22 cellular contexts compared by ENCODE assay signal in the genomic region with DNA sequence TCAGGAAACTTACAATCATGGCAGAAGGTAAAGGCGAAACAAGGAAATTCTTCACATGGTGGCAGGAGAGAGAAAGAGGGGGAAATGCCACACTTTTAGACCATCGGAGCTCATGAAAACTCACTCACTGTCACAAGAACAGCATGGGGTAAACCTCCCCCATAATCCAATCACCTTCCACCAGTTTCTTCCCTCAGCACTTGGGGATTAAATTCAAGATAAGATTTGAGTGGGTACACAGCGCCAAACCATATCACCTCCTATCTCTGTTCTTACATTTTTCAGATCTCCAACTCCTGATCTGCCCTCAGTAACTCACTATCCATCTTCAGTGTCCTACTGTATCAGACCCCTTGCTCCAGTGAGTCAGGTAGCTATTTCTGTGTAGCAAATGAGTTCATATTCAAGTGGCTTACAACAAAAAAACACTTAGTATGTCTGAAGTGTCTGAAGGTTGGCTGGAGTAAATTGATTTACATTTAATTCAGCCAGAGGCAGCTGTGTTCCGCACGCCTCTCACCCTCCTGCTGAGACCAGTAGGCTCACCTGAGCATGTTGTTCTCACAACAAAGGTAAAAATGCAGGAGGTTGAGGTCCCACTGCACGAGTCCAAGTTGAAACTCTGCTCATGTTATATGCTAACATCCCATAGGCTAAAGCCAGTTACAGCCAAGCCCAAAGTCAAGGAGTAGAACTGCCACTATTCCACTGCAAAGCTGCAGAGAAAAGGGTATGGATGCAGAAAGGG.
DNase-seq lines count a peak whose midpoint lies in the region; TF ChIP-seq lines count a peak whose summit lies in the region.
"Had no signal": no experiment of that assay in that cellular context is flagged by ENCODE, and none has a peak within 500 bp of the region (broad histone marks: within the 10 kb centered on the region; RNA-seq: fewer than 3 reads in every experiment).

No MANE protein-coding gene starts in this region.

- H3K27ac Mint-ChIP-seq in activated T-helper 2 cell treated with anti-CD3 and anti-CD28 coated beads, Interferon-gamma antibody, Interleukin-2, Interleukin-4, amounts not matched to agents 10 μg/mL and 5 μg/mL and 100 μg/mL, durations not matched to agents 14 hours and 24 hours and 36 hours: no peak overlapping the region
- H3K27ac Mint-ChIP-seq: activated naive CD8-positive, alpha-beta T cell; dendritic cell treated with granulocyte-macrophage colony-stimulating factor and Interleukin-4, amounts not matched to agents 40 ng/mL and 50 ng/mL, for 4 days had no signal

- no peaks in the 10 kb centered on the region for H3K36me3 ChIP-seq in osteoblast (ENCODE audit: insufficient read depth, low read length)
- H3K36me3 ChIP-seq: HAP-1, transverse colon had no signal

- no peaks in the 10 kb centered on the region for H3K9me3 Mint-ChIP-seq in activated T-helper 2 cell treated with anti-CD3 and anti-CD28 coated beads, Interferon-gamma antibody, Interleukin-2, Interleukin-4, amounts not matched to agents 10 μg/mL and 5 μg/mL and 100 μg/mL, durations not matched to agents 14 hours and 24 hours and 36 hours
- H3K9me3 Mint-ChIP-seq: CD8-positive, alpha-beta memory T cell; dendritic cell treated with granulocyte-macrophage colony-stimulating factor and Interleukin-4, amounts not matched to agents 40 ng/mL and 50 ng/mL, for 4 days had no signal

- intact Hi-C loops in activated T-helper 2 cell treated with anti-CD3 and anti-CD28 coated beads, Interferon-gamma antibody, Interleukin-2, Interleukin-4, amounts not matched to agents 10 μg/mL and 5 μg/mL and 100 μg/mL, durations not matched to agents 14 hours and 24 hours and 36 hours (cut with micrococcal nuclease): no loop called here

- peak; percentile 29 for DNase-seq in NCI-H2029 (lab: John Stamatoyannopoulos, UW)
- no peak for DNase-seq in NCI-H2029 treated with DMSO at 0.1 percent for 48 hours (lab: John Stamatoyannopoulos, UW)
- peak; percentile 61 for DNase-seq in NCI-H128 (lab: John Stamatoyannopoulos, UW; ENCODE audit: unreplicated experiment)
- no peak for DNase-seq in epithelial cell of prostate (ENCODE audit: low read depth, low spot score)
- no peak for DNase-seq in osteoblast (ENCODE audit: insufficient read length, low spot score, missing footprints)
- no peak for DNase-seq in activated gamma-delta T cell (lab: John Stamatoyannopoulos, UW)
- no peak for DNase-seq in RPMI8226
- DNase-seq in activated T-helper 2 cell treated with anti-CD3 and anti-CD28 coated beads, Interferon-gamma antibody, Interleukin-2, Interleukin-4, amounts not matched to agents 10 μg/mL and 5 μg/mL and 100 μg/mL, durations not matched to agents 14 hours and 24 hours and 36 hours (ENCODE audit: low spot score): no peak
- DNase-seq: activated CD4-positive, alpha-beta T cell treated with anti-CD3 and anti-CD28 coated beads, Interleukin-2, amount 50 U/mL, for 4 hours; activated CD4-positive, CD25-positive, alpha-beta regulatory T cell; AML-193; aorta; caudate nucleus; CD8-positive, alpha-beta memory T cell; GF-D8; hypothalamus; NCI-H2081; NCI-H526 treated with DMSO at 0.1 percent for 48 hours; transverse colon had no signal

- no peak for TF ChIP-seq CTCF in osteoblast (IDR thresholded peaks at IDR 0.05; ENCODE audit: extremely low read depth, low read depth, low read length)

- H3K4me1 ChIP-seq in osteoblast (ENCODE audit: insufficient read depth, low read length): peaks cover 30% of the 10 kb centered on the region
- H3K4me1 ChIP-seq: HAP-1, transverse colon had no signal

- no peaks in the 10 kb centered on the region for H3K4me1 Mint-ChIP-seq in activated T-helper 2 cell treated with anti-CD3 and anti-CD28 coated beads, Interferon-gamma antibody, Interleukin-2, Interleukin-4, amounts not matched to agents 10 μg/mL and 5 μg/mL and 100 μg/mL, durations not matched to agents 14 hours and 24 hours and 36 hours (ENCODE audit: low read depth)

- H3K79me2 ChIP-seq in osteoblast (ENCODE audit: insufficient read depth, low read length): no peaks in the 10 kb centered on the region

- peak overlapping the region; percentile 22 for H3K27ac ChIP-seq in epithelial cell of prostate
- H3K27ac ChIP-seq in osteoblast (ENCODE audit: low read depth, low read length): peak overlapping the region; percentile 38
- H3K27ac ChIP-seq: transverse colon had no signal

- no peak overlapping the region for H2AFZ ChIP-seq in osteoblast (ENCODE audit: low read length)

- H3K27me3 ChIP-seq in osteoblast (ENCODE audit: insufficient read depth, low read length): no peaks in the 10 kb centered on the region
- H3K27me3 ChIP-seq: transverse colon had no signal

- H4K20me1 ChIP-seq in osteoblast (ENCODE audit: insufficient read depth, low read length): no peaks in the 10 kb centered on the region

- peaks cover 5% of the 10 kb centered on the region for H3K27me3 Mint-ChIP-seq in activated T-helper 2 cell treated with anti-CD3 and anti-CD28 coated beads, Interferon-gamma antibody, Interleukin-2, Interleukin-4, amounts not matched to agents 10 μg/mL and 5 μg/mL and 100 μg/mL, durations not matched to agents 14 hours and 24 hours and 36 hours (ENCODE audit: low read depth)
- H3K27me3 Mint-ChIP-seq: dendritic cell treated with granulocyte-macrophage colony-stimulating factor and Interleukin-4, amounts not matched to agents 40 ng/mL and 50 ng/mL, for 4 days had no signal

- H3K4me3 ChIP-seq in osteoblast (ENCODE audit: insufficient read depth, low read length): no peak overlapping the region
- H3K4me3 ChIP-seq: HAP-1, transverse colon had no signal

- no peak overlapping the region for H3K4me3 Mint-ChIP-seq in activated T-helper 2 cell treated with anti-CD3 and anti-CD28 coated beads, Interferon-gamma antibody, Interleukin-2, Interleukin-4, amounts not matched to agents 10 μg/mL and 5 μg/mL and 100 μg/mL, durations not matched to agents 14 hours and 24 hours and 36 hours (ENCODE audit: low read depth)
- H3K4me3 Mint-ChIP-seq: activated naive CD8-positive, alpha-beta T cell; CD8-positive, alpha-beta memory T cell; dendritic cell treated with granulocyte-macrophage colony-stimulating factor and Interleukin-4, amounts not matched to agents 40 ng/mL and 50 ng/mL, for 4 days had no signal

- no peaks in the 10 kb centered on the region for H3K9me3 ChIP-seq in osteoblast (ENCODE audit: low read depth, low read length)
- H3K9me3 ChIP-seq: HAP-1, transverse colon had no signal

- no peaks in the 10 kb centered on the region for H3K36me3 Mint-ChIP-seq in activated T-helper 2 cell treated with anti-CD3 and anti-CD28 coated beads, Interferon-gamma antibody, Interleukin-2, Interleukin-4, amounts not matched to agents 10 μg/mL and 5 μg/mL and 100 μg/mL, durations not matched to agents 14 hours and 24 hours and 36 hours (ENCODE audit: low read depth)
- H3K36me3 Mint-ChIP-seq: CD8-positive, alpha-beta memory T cell had no signal

- H3K4me2 ChIP-seq in osteoblast (ENCODE audit: insufficient read depth, low read length): no peak overlapping the region

Comparison
In these comparisons a context has a peak if more than half of its experiments do, and no peak if none do; other contexts are left out.
1. DNase-seq: peak in NCI-H2029 (single experiment) and NCI-H128 (single experiment); none in NCI-H2029 treated with DMSO at 0.1 percent for 48 hours (single experiment), epithelial cell of prostate (single experiment), osteoblast (single experiment), activated gamma-delta T cell (single experiment), RPMI8226 (single experiment) and activated T-helper 2 cell treated with anti-CD3 and anti-CD28 coated beads, Interferon-gamma antibody, Interleukin-2, Interleukin-4, amounts not matched to agents 10 μg/mL and 5 μg/mL and 100 μg/mL, durations not matched to agents 14 hours and 24 hours and 36 hours (single experiment).